In genomic region chr14:90624732-90625444, GRCh38 we compare ENCODE assay signal across 1 cellular context.
TF ChIP-seq lines count a peak whose summit lies in the region.

No MANE protein-coding gene starts in this region.

TF ChIP-seq in HCT116, 20 proteins besides CTCF, POLR2A, EP300 and RAD21 (continued from another document):
- TF ChIP-seq ZFX (IDR thresholded peaks at IDR 0.05) (no peak), ATF3 (IDR thresholded peaks at IDR 0.05) (no peak), TCF7L2 (IDR thresholded peaks at IDR 0.05; ENCODE audit: borderline replicate concordance, extremely low read depth, insufficient read depth, insufficient read length) (no peak)
